Comparison of ENCODE assay signal across 8 cellular contexts in genomic region chr12:68686262-68686594, GRCh38. TPM values are rescaled to one million over a fixed set of nuclear protein-coding genes. Genes with fewer than 3 reads are reported as not detected.
DNase-seq lines count a peak whose midpoint lies in the region; ATAC-seq, FAIRE-seq and TF ChIP-seq lines count a peak whose summit lies in the region.

No MANE protein-coding gene starts in this region.

- intact Hi-C loops in K562 (cut with micrococcal nuclease), result loop anchor here (2.0 kb wide), 1 partner anchor 75 kb away; the partner anchor contains the start of gene RAP1B

- no peak for TF ChIP-seq RAD21 in K562 (CRISPR knock-in tag; conservative IDR thresholded peaks at IDR 0.05 in 1 of 2, IDR thresholded peaks at IDR 0.05 in 1 of 2)

- CTCF ChIA-PET in K562 (lab: Yijun Ruan, JAX; ENCODE audit: low intra/inter-chr PET ratio), result no interaction called here

- BruUV-seq in K562 (replicated peaks; lab: Mats Ljungman, UMichigan), result TSS peak; percentile 88

- peak overlapping the region; percentile 67 for H2AFZ ChIP-seq in K562 (ENCODE audit: low read depth, low read length)

- H3K36me3 ChIP-seq in K562 (ENCODE audit: control insufficient read depth, insufficient read depth, low read length) (peaks cover 30% of the 10 kb centered on the region), mesodermal cell (ENCODE audit: control insufficient read depth, insufficient read depth, low read length) (peaks cover 20% of the 10 kb centered on the region)

- peak overlapping the region; percentile 97 for H3K27ac Mint-ChIP-seq in HFFc6

- H3K27ac ChIP-seq in 22Rv1 (peak overlapping the region; percentile 84), K562 (ENCODE audit: extremely low read depth, low read depth, low read length) (peak overlapping the region; percentile 98), mesodermal cell (ENCODE audit: low read depth, low read length, severe bottlenecking) (peak overlapping the region; percentile 98)

- DNase-seq in HFFc6 (no peak), K562 (ENCODE audit: extremely low read depth in 1 of 4, low spot score in 3 of 4) (no peak), anterior cingulate cortex (lab: John Stamatoyannopoulos, UW) (no peak), hepatic stellate cell (ENCODE audit: low spot score) (no peak)
- DNase-seq in stimulated activated CD4-positive, alpha-beta T cell treated with anti-CD3 and anti-CD28 coated beads, Interleukin-1b, Interleukin-23, amount 100 ng/mL, for 48 hours, result no peak

- H3K4me2 ChIP-seq in K562 (ENCODE audit: insufficient read depth, low read length), result peak overlapping the region; percentile 98

- no peak for TF ChIP-seq POLR2A in K562 (conservative IDR thresholded peaks at IDR 0.05)

- in situ Hi-C loops in K562 (cut with MboI), result no loop called here

- H3K79me2 ChIP-seq in K562 (ENCODE audit: control insufficient read depth, insufficient read depth, low read length), result peaks cover 44% of the 10 kb centered on the region

- no peak for FAIRE-seq in K562 (lab: Jason Lieb, UNC)

- H3K9me3 ChIP-seq in K562 (replicated peaks; ENCODE audit: control insufficient read depth, insufficient read depth, low read depth, low read length), result no peaks in the 10 kb centered on the region
- no peaks in the 10 kb centered on the region for H3K9me3 ChIP-seq in mesodermal cell (ENCODE audit: control insufficient read depth, low read length)

- H3K4me3 Mint-ChIP-seq in HFFc6, result peak overlapping the region; percentile 97

- H3K4me1 ChIP-seq in K562 (replicated peaks in 1 of 2; ENCODE audit: control insufficient read depth in 2 of 2, insufficient read depth in 2 of 2, low read length in 2 of 2) (peaks cover 5 to 14% of the 10 kb centered on the region in 2 experiments; a peak in 3 of 5 replicates), mesodermal cell (ENCODE audit: control insufficient read depth, insufficient read depth, low read length, poor library complexity, severe bottlenecking) (peaks cover 15% of the 10 kb centered on the region)

- H3K9me1 ChIP-seq in K562 (ENCODE audit: control insufficient read depth, insufficient read depth, low read length), result no peaks in the 10 kb centered on the region

- peak overlapping the region; percentile 99; a peak in 3 of 4 replicates for H3K9ac ChIP-seq in K562 (ENCODE audit: insufficient read depth in 1 of 2, low read depth in 2 of 2, low read length in 2 of 2)

- no peak for TF ChIP-seq EP300 in K562 (IDR thresholded peaks at IDR 0.05; ENCODE audit: low read length)

- ATAC-seq in K562 (no peak), GM21367 (IDR thresholded peaks at IDR 0.05; ENCODE audit: unreplicated experiment) (no peak)

- H3K4me1 Mint-ChIP-seq in HFFc6 (ENCODE audit: low read depth), result peaks cover 26% of the 10 kb centered on the region

- peaks cover 4% of the 10 kb centered on the region for H3K27me3 Mint-ChIP-seq in HFFc6 (ENCODE audit: insufficient read depth)

- 3% methylated on average over 3 of the region's 3 CpGs for WGBS in K562 (ENCODE audit: insufficient coverage, low coverage, missing lambda C conversion rate)
- WGBS in mesodermal cell (ENCODE audit: insufficient coverage in 2 of 2), 2 experiments, result 75% methylated on average over 1 of the region's 3 CpGs; no CpG with 5 or more reads in 1 of the 2 experiments

- POLR2A ChIA-PET in K562 (lab: Yijun Ruan, JAX), result interaction anchor here (0.6 to 1.4 kb wide), 5 partner anchors 9 to 63 kb away, joined by 3 to 5 read pairs (median 4); partner anchors contain the start of gene SLC35E3

- H3K27me3 ChIP-seq in K562 (ENCODE audit: control insufficient read depth in 2 of 2, insufficient read depth in 2 of 2, low read length in 2 of 2), result no peaks in the 10 kb centered on the region

- H3K4me3 ChIP-seq in K562, result peak overlapping the region; percentile 85
- peak overlapping the region; percentile 98 for H3K4me3 ChIP-seq in mesodermal cell (ENCODE audit: extremely low read depth, insufficient read depth, low read length, poor library complexity, severe bottlenecking)

- H3K9me3 Mint-ChIP-seq in HFFc6, result no peaks in the 10 kb centered on the region

- H3K36me3 Mint-ChIP-seq in HFFc6 (ENCODE audit: low read depth), result no peaks in the 10 kb centered on the region

- H4K20me1 ChIP-seq in K562 (replicated peaks; ENCODE audit: control insufficient read depth, insufficient read depth, low read length), result no peaks in the 10 kb centered on the region

- TF ChIP-seq CTCF in 22Rv1 (IDR thresholded peaks at IDR 0.05) (no peak), HFFc6 (IDR thresholded peaks at IDR 0.05) (no peak), K562 (IDR thresholded peaks at IDR 0.05 in 2 of 3, conservative IDR thresholded peaks at IDR 0.05 in 1 of 3; ENCODE audit: insufficient read depth in 2 of 3, low read depth in 1 of 3, low read length in 3 of 3) (no peak)

TF ChIP-seq in K562, 482 proteins besides CTCF, POLR2A, EP300 and RAD21:
- TF ChIP-seq FOXK1 (CRISPR knock-in tag; IDR thresholded peaks at IDR 0.05; ENCODE audit: borderline replicate concordance) (no peak), GATAD2A (IDR thresholded peaks at IDR 0.05) (peak; percentile 34; the same call in 1 of the 2 replicates), ZNF316 (IDR thresholded peaks at IDR 0.05) (peak; percentile 25; the same call in 1 of the 2 replicates), LEF1 (IDR thresholded peaks at IDR 0.05) (0 out of 2 replicates have a peak, but pooled peaks have one; percentile 52), FOS (IDR thresholded peaks at IDR 0.05; ENCODE audit: extremely low read depth, insufficient read length) (no peak), TCF7 (IDR thresholded peaks at IDR 0.05; ENCODE audit: borderline replicate concordance) (0 out of 2 replicates have a peak, but pooled peaks have one; percentile 2), SMARCC2 (IDR thresholded peaks at IDR 0.05; ENCODE audit: low read depth) (peak; percentile 45; the same call in 1 of the 2 replicates), ZNF274 (IDR thresholded peaks at IDR 0.05; ENCODE audit: borderline replicate concordance, low read depth, low read length) (no peak), BRD4 (IDR thresholded peaks at IDR 0.05) (peak; percentile 73; the same call in 1 of the 2 replicates), BRD9 (IDR thresholded peaks at IDR 0.05; ENCODE audit: low read depth, partially characterized antibody) (peak; percentile 61), CHD4 (IDR thresholded peaks at IDR 0.05; ENCODE audit: insufficient read depth, insufficient replicate concordance, low read depth, low read length, poor library complexity, severe bottlenecking) (peak; percentile 54), NRF1 (conservative IDR thresholded peaks at IDR 0.05 in 1 of 2, IDR thresholded peaks at IDR 0.05 in 1 of 2) (no peak)

RNA-seq across cellular contexts. Expression of gene NUP107, which starts 0.6 kb away (rescaled TPM):
- 10 to 100 TPM; 35.0 to 49.9 (median 48.6) TPM for total RNA-seq in HFFc6 (2021; fragmentation: NEBNext Ultra II Directional; extraction: Animal tissue kit (Norgen Biotek cat#: 25700))
- 223 and 507 TPM in 2 replicates for total RNA-seq in K562 (2011; cell fraction: chromatin; rRNA removed; ENCODE audit: low replicate concordance)
- total RNA-seq in K562 (2011; cell fraction: nucleolus; rRNA removed), result 95.6 and 107 TPM in 2 replicates
- total RNA-seq in K562 (2011; cell fraction: nucleoplasm; rRNA removed), result 146 and 148 TPM in 2 replicates
- total RNA-seq in K562 (2014; rRNA removed) (126 and 129 TPM in 2 replicates), K562 (2014; rRNA removed; fragmentation: Illumina TruSeq; extraction: Trizol) (204 and 214 TPM in 2 replicates), K562 (2015; rRNA removed; fragmentation: Illumina TruSeq; extraction: Trizol) (159 and 172 TPM in 2 replicates), K562 (2021) (149 and 161 TPM in 2 replicates)
- polyA plus RNA-seq in K562 (2011; rRNA removed) (196 and 277 TPM in 2 replicates), K562 (2014; fragmentation: Illumina TruSeq; extraction: Trizol) (168 and 199 TPM in 2 replicates), K562 (2014; fragmentation: Nextera tagmentation; extraction: Ambion mirVana) (100 to 1,000 TPM; 162 to 218 TPM), K562 (2014; rRNA removed) (175 and 201 TPM in 2 replicates)
- polyA plus RNA-seq in K562 (2011; cell fraction: cytosol; rRNA removed), result 60.1 and 90.9 TPM in 2 replicates
- 94.7 and 112 TPM in 2 replicates for polyA plus RNA-seq in K562 (2011; cell fraction: nucleus; rRNA removed)
- polyA plus RNA-seq in K562 (2012), result 88.3 and 124 TPM in 2 replicates
- 237 and 241 TPM in 2 replicates for polyA minus RNA-seq in K562 (2011; rRNA and poly(A)+ RNA removed)
- polyA minus RNA-seq in K562 (2011; cell fraction: cytosol; rRNA and poly(A)+ RNA removed), result 94.6 and 128 TPM in 2 replicates
- polyA minus RNA-seq in K562 (2011; cell fraction: nucleus; rRNA and poly(A)+ RNA removed), result 70.7 and 128 TPM in 2 replicates
- 78.3 TPM for polyA plus RNA-seq in mesodermal cell (2013, experiment 1 of 2)
- 97.4 TPM for polyA plus RNA-seq in mesodermal cell (2013, experiment 2 of 2)

RNA-seq across cellular contexts. Expression of gene SLC35E3, which starts 59.7 kb away (rescaled TPM):
- 10 to 100 TPM; 10.7 to 17.0 (median 12.0) TPM for total RNA-seq in HFFc6 (2021; fragmentation: NEBNext Ultra II Directional; extraction: Animal tissue kit (Norgen Biotek cat#: 25700))
- 9.7 and 14.4 TPM in 2 replicates for total RNA-seq in K562 (2011; cell fraction: chromatin; rRNA removed; ENCODE audit: low replicate concordance)
- 3.7 and 5.9 TPM in 2 replicates for total RNA-seq in K562 (2011; cell fraction: nucleolus; rRNA removed)
- 9.1 and 23.2 TPM in 2 replicates for total RNA-seq in K562 (2011; cell fraction: nucleoplasm; rRNA removed)
- total RNA-seq in K562 (2014; rRNA removed) (0.73 and 1.2 TPM in 2 replicates), K562 (2014; rRNA removed; fragmentation: Illumina TruSeq; extraction: Trizol) (3.8 and 5.3 TPM in 2 replicates), K562 (2015; rRNA removed; fragmentation: Illumina TruSeq; extraction: Trizol) (3.4 and 4.1 TPM in 2 replicates), K562 (2021) (5.1 and 5.9 TPM in 2 replicates)
- polyA plus RNA-seq in K562 (2011; rRNA removed) (5.8 and 6.6 TPM in 2 replicates), K562 (2014; fragmentation: Illumina TruSeq; extraction: Trizol) (4.1 and 4.5 TPM in 2 replicates), K562 (2014; fragmentation: Nextera tagmentation; extraction: Ambion mirVana) (1 to 10 TPM; 3.5 to 3.8 TPM), K562 (2014; rRNA removed) (3.4 and 4.1 TPM in 2 replicates)
- polyA plus RNA-seq in K562 (2011; cell fraction: cytosol; rRNA removed), result 3.0 and 3.8 TPM in 2 replicates
- polyA plus RNA-seq in K562 (2011; cell fraction: nucleus; rRNA removed), result 5.2 and 7.3 TPM in 2 replicates
- polyA plus RNA-seq in K562 (2012), result 4.6 and 4.8 TPM in 2 replicates
- polyA minus RNA-seq in K562 (2011; rRNA and poly(A)+ RNA removed), result 1.8 and 6.4 TPM in 2 replicates
- 1.3 and 4.0 TPM in 2 replicates for polyA minus RNA-seq in K562 (2011; cell fraction: cytosol; rRNA and poly(A)+ RNA removed)
- polyA minus RNA-seq in K562 (2011; cell fraction: nucleus; rRNA and poly(A)+ RNA removed), result 1.1 and 2.2 TPM in 2 replicates
- polyA plus RNA-seq in mesodermal cell (2013, experiment 1 of 2), result 4.0 TPM
- 5.2 TPM for polyA plus RNA-seq in mesodermal cell (2013, experiment 2 of 2)
